13 cellular contexts compared by ENCODE assay signal in the genomic region with DNA sequence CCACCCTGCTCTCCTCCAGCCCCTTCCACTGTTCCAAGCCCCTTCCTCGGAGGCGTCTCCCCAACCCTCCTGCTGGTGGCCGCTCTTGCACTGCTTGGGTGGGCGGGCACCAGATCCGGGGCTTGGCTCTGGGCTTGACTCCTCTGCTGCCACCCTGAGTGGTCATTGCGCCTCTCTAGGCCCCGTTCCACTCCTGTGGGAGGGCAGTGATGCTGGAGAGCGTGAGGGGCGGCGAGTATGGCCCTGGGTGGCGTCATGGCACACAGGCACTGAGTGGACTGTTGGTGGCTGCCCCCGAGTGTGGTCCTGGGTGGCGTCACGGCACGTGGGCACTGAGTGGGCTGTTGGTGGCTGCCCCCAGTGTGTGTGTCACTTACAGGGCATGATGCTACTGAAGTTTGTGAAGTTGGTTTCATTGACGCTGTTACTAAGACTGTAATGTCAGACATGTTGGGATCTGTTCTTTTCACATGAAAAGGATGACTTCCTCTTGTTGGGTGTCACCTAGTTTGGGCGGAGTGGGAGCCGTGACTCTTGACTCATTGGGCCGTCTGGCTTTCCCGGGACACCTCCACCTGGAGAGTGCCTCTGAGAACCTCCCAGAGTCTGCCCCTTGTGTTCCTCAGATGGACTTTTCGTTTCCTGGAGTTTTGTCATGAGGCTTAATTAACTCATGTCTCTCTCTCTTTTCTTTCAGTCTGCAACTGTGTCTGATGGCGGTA. TPM values are rescaled to one million over a fixed set of nuclear protein-coding genes. Genes with fewer than 3 reads are reported as not detected.
DNase-seq lines count a peak whose midpoint lies in the region; ATAC-seq and TF ChIP-seq lines count a peak whose summit lies in the region.
"Had no signal": no experiment of that assay in that cellular context is flagged by ENCODE, and none has a peak within 500 bp of the region (broad histone marks: within the 10 kb centered on the region; RNA-seq: fewer than 3 reads in every experiment).

No MANE protein-coding gene starts in this region.

- ATAC-seq in activated naive CD8-positive, alpha-beta T cell treated with anti-CD3 and anti-CD28 coated beads, Interleukin-2, amount 10 ng/mL, durations not matched to agents 7 days and 5 days (ENCODE audit: low read depth) = no peak
- ATAC-seq in HG03342 (IDR thresholded peaks at IDR 0.05; ENCODE audit: unreplicated experiment) (no peak), sciatic nerve (no peak)

- H3K4me3 Mint-ChIP-seq in activated naive CD8-positive, alpha-beta T cell treated with anti-CD3 and anti-CD28 coated beads, Interleukin-2, amount 10 ng/mL, durations not matched to agents 7 days and 5 days = peak overlapping the region; percentile 54
- H3K4me3 Mint-ChIP-seq in activated naive CD8-positive, alpha-beta T cell treated with anti-CD3 and anti-CD28 coated beads for 36 hours = no peak overlapping the region
- peak overlapping the region; percentile 51 for H3K4me3 Mint-ChIP-seq in nephron progenitor cell

- POLR2A ChIA-PET in activated naive CD8-positive, alpha-beta T cell treated with anti-CD3 and anti-CD28 coated beads, Interleukin-2, amount 10 ng/mL, durations not matched to agents 7 days and 5 days (lab: Charles Lee) = no interaction called here

- peak overlapping the region; percentile 84 for H3K27ac Mint-ChIP-seq in activated naive CD8-positive, alpha-beta T cell treated with anti-CD3 and anti-CD28 coated beads, Interleukin-2, amount 10 ng/mL, durations not matched to agents 7 days and 5 days
- H3K27ac Mint-ChIP-seq in activated naive CD8-positive, alpha-beta T cell treated with anti-CD3 and anti-CD28 coated beads for 36 hours = no peak overlapping the region
- H3K27ac Mint-ChIP-seq in nephron progenitor cell = peak overlapping the region; percentile 62

- peaks cover 8% of the 10 kb centered on the region for H3K4me1 Mint-ChIP-seq in activated naive CD8-positive, alpha-beta T cell treated with anti-CD3 and anti-CD28 coated beads, Interleukin-2, amount 10 ng/mL, durations not matched to agents 7 days and 5 days
- H3K4me1 Mint-ChIP-seq in activated naive CD8-positive, alpha-beta T cell treated with anti-CD3 and anti-CD28 coated beads for 36 hours = peaks cover 3% of the 10 kb centered on the region
- peaks cover 72% of the 10 kb centered on the region for H3K4me1 Mint-ChIP-seq in nephron progenitor cell

- no peaks in the 10 kb centered on the region for H3K36me3 Mint-ChIP-seq in activated naive CD8-positive, alpha-beta T cell treated with anti-CD3 and anti-CD28 coated beads, Interleukin-2, amount 10 ng/mL, durations not matched to agents 7 days and 5 days
- peaks cover 3% of the 10 kb centered on the region for H3K36me3 Mint-ChIP-seq in activated naive CD8-positive, alpha-beta T cell treated with anti-CD3 and anti-CD28 coated beads for 36 hours
- peaks cover 17% of the 10 kb centered on the region for H3K36me3 Mint-ChIP-seq in nephron progenitor cell (ENCODE audit: low read depth)

- no peak for TF ChIP-seq CTCF in epithelial cell of esophagus (IDR thresholded peaks at IDR 0.05; ENCODE audit: insufficient read depth, low read depth, low read length, missing control alignments)
- no peak for TF ChIP-seq CTCF in nephron progenitor cell (IDR thresholded peaks at IDR 0.05)

- DNase-seq in activated naive CD8-positive, alpha-beta T cell treated with anti-CD3 and anti-CD28 coated beads, Interleukin-2, amount 10 ng/mL, durations not matched to agents 7 days and 5 days = no peak
- DNase-seq in activated naive CD8-positive, alpha-beta T cell treated with anti-CD3 and anti-CD28 coated beads for 36 hours = no peak
- DNase-seq in epithelial cell of esophagus (ENCODE audit: low read depth) = peak; percentile 96
- no peak for DNase-seq in nephron progenitor cell
- peak; percentile 83 for DNase-seq in ureter (ENCODE audit: low spot score)
- DNase-seq in HCEC 1CT = no peak
- DNase-seq in sciatic nerve (ENCODE audit: low spot score) = no peak
- DNase-seq: EL, NCI-H1930, PC-9 had no signal

- peaks cover 9% of the 10 kb centered on the region for H3K9me3 Mint-ChIP-seq in activated naive CD8-positive, alpha-beta T cell treated with anti-CD3 and anti-CD28 coated beads, Interleukin-2, amount 10 ng/mL, durations not matched to agents 7 days and 5 days
- peaks cover 5% of the 10 kb centered on the region for H3K9me3 Mint-ChIP-seq in activated naive CD8-positive, alpha-beta T cell treated with anti-CD3 and anti-CD28 coated beads for 36 hours
- H3K9me3 Mint-ChIP-seq in nephron progenitor cell = peaks cover 14% of the 10 kb centered on the region

- peaks cover 25% of the 10 kb centered on the region for H3K27me3 Mint-ChIP-seq in activated naive CD8-positive, alpha-beta T cell treated with anti-CD3 and anti-CD28 coated beads, Interleukin-2, amount 10 ng/mL, durations not matched to agents 7 days and 5 days
- H3K27me3 Mint-ChIP-seq in activated naive CD8-positive, alpha-beta T cell treated with anti-CD3 and anti-CD28 coated beads for 36 hours = peaks cover 4% of the 10 kb centered on the region
- peaks cover 4% of the 10 kb centered on the region for H3K27me3 Mint-ChIP-seq in nephron progenitor cell (ENCODE audit: low read depth, poor library complexity)

- H3K4me3 ChIP-seq in epithelial cell of esophagus (ENCODE audit: low read length) = peak overlapping the region; percentile 73
- H3K4me3 ChIP-seq: lung, PC-9 had no signal

- intact Hi-C loops in sciatic nerve (cut with DNase I) = no loop called here

RNA-seq across cellular contexts. Expression of a gene that starts 55.9 kb away (rescaled TPM):
- total RNA-seq in activated naive CD8-positive, alpha-beta T cell treated with anti-CD3 and anti-CD28 coated beads, Interleukin-2, amount 10 ng/mL, durations not matched to agents 7 days and 5 days = not detected
- not detected for total RNA-seq in activated naive CD8-positive, alpha-beta T cell treated with anti-CD3 and anti-CD28 coated beads for 36 hours
- total RNA-seq in ureter = not detected
- total RNA-seq in sciatic nerve = not detected
- total RNA-seq: activated naive CD4-positive, alpha-beta T cell treated with anti-CD3 and anti-CD28 coated beads, Interleukin-2, amount 50 U/mL, for 72 hours had no signal

Comparison
In these comparisons a context has a peak if more than half of its experiments do, and no peak if none do; other contexts are left out.
1. DNase-seq: peak in epithelial cell of esophagus (single experiment) and ureter (single experiment); none in activated naive CD8-positive, alpha-beta T cell treated with anti-CD3 and anti-CD28 coated beads, Interleukin-2, amount 10 ng/mL, durations not matched to agents 7 days and 5 days (single experiment), activated naive CD8-positive, alpha-beta T cell treated with anti-CD3 and anti-CD28 coated beads for 36 hours (single experiment), nephron progenitor cell (single experiment), HCEC 1CT (single experiment) and sciatic nerve (single experiment).